ENCODE assay signal across 1 cellular context in genomic region chr13:50783940-50784339, GRCh38.
TF ChIP-seq lines count a peak whose summit lies in the region.

No MANE protein-coding gene starts in this region.

TF ChIP-seq in GM23338, 12 proteins besides CTCF, POLR2A, EP300 and RAD21 (continued from another document):
- TF ChIP-seq, protein P1, sequence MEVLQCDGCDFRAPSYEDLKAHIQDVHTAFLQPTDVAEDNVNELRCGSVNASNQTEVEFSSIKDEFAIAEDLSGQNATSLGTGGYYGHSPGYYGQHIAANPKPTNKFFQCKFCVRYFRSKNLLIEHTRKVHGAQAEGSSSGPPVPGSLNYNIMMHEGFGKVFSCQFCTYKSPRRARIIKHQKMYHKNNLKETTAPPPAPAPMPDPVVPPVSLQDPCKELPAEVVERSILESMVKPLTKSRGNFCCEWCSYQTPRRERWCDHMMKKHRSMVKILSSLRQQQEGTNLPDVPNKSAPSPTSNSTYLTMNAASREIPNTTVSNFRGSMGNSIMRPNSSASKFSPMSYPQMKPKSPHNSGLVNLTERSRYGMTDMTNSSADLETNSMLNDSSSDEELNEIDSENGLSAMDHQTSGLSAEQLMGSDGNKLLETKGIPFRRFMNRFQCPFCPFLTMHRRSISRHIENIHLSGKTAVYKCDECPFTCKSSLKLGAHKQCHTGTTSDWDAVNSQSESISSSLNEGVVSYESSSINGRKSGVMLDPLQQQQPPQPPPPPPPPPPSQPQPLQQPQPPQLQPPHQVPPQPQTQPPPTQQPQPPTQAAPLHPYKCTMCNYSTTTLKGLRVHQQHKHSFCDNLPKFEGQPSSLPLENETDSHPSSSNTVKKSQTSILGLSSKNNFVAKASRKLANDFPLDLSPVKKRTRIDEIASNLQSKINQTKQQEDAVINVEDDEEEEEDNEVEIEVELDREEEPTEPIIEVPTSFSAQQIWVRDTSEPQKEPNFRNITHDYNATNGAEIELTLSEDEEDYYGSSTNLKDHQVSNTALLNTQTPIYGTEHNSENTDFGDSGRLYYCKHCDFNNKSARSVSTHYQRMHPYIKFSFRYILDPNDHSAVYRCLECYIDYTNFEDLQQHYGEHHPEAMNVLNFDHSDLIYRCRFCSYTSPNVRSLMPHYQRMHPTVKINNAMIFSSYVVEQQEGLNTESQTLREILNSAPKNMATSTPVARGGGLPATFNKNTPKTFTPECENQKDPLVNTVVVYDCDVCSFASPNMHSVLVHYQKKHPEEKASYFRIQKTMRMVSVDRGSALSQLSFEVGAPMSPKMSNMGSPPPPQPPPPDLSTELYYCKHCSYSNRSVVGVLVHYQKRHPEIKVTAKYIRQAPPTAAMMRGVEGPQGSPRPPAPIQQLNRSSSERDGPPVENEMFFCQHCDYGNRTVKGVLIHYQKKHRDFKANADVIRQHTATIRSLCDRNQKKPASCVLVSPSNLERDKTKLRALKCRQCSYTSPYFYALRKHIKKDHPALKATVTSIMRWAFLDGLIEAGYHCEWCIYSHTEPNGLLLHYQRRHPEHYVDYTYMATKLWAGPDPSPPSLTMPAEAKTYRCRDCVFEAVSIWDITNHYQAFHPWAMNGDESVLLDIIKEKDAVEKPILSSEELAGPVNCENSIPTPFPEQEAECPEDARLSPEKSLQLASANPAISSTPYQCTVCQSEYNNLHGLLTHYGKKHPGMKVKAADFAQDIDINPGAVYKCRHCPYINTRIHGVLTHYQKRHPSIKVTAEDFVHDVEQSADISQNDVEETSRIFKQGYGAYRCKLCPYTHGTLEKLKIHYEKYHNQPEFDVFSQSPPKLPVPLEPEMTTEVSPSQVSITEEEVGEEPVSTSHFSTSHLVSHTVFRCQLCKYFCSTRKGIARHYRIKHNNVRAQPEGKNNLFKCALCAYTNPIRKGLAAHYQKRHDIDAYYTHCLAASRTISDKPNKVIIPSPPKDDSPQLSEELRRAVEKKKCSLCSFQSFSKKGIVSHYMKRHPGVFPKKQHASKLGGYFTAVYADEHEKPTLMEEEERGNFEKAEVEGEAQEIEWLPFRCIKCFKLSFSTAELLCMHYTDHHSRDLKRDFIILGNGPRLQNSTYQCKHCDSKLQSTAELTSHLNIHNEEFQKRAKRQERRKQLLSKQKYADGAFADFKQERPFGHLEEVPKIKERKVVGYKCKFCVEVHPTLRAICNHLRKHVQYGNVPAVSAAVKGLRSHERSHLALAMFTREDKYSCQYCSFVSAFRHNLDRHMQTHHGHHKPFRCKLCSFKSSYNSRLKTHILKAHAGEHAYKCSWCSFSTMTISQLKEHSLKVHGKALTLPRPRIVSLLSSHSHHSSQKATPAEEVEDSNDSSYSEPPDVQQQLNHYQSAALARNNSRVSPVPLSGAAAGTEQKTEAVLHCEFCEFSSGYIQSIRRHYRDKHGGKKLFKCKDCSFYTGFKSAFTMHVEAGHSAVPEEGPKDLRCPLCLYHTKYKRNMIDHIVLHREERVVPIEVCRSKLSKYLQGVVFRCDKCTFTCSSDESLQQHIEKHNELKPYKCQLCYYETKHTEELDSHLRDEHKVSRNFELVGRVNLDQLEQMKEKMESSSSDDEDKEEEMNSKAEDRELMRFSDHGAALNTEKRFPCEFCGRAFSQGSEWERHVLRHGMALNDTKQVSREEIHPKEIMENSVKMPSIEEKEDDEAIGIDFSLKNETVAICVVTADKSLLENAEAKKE (CRISPR knock-in tag; IDR thresholded peaks at IDR 0.05), result no peak
- no peak for TF ChIP-seq POLR2AphosphoS5 (IDR thresholded peaks at IDR 0.05; ENCODE audit: low read depth)
- TF ChIP-seq, protein P2, sequence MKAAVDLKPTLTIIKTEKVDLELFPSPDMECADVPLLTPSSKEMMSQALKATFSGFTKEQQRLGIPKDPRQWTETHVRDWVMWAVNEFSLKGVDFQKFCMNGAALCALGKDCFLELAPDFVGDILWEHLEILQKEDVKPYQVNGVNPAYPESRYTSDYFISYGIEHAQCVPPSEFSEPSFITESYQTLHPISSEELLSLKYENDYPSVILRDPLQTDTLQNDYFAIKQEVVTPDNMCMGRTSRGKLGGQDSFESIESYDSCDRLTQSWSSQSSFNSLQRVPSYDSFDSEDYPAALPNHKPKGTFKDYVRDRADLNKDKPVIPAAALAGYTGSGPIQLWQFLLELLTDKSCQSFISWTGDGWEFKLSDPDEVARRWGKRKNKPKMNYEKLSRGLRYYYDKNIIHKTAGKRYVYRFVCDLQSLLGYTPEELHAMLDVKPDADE (IDR thresholded peaks at IDR 0.05), result no peak
